In genomic region chr10:52623761-52624160, GRCh38 we compare ENCODE assay signal across 18 cellular contexts.
"Had no signal": no experiment of that assay in that cellular context is flagged by ENCODE, and none has a peak within 500 bp of the region (broad histone marks: within the 10 kb centered on the region; RNA-seq: fewer than 3 reads in every experiment).

No MANE protein-coding gene starts in this region.

- DNase-seq: activated CD4-positive, alpha-beta memory T cell treated with anti-CD3 and anti-CD28 coated beads, Interleukin-2, amount 10 ng/mL, durations not matched to agents 7 days and 5 days; activated CD4-positive, alpha-beta T cell treated with anti-CD3 and anti-CD28 coated beads for 4 hours; activated effector memory CD4-positive, alpha-beta T cell treated with Interleukin-2 at 50 U/mL for 16 hours; activated naive CD4-positive, alpha-beta T cell treated with anti-CD3 and anti-CD28 coated beads, Interleukin-2, amount 50 U/mL, for 16 hours; activated T-cell treated with anti-CD3 and anti-CD28 coated beads, Interleukin-2, amount 50 U/mL, for 4 hours; effector CD4-positive, alpha-beta T cell; left ventricle myocardium inferior; naive thymus-derived CD8-positive, alpha-beta T cell; pancreas; stimulated activated CD4-positive, alpha-beta T cell treated with anti-CD3 and anti-CD28 coated beads, Interleukin-12 subunit alpha, Interleukin-12 subunit beta, amount 100 ng/mL, for 4 hours; stimulated activated CD4-positive, alpha-beta T cell treated with anti-CD3 and anti-CD28 coated beads, Interleukin-2, amount 100 ng/mL, for 24 hours; stomach had no signal

- H3K36me3 ChIP-seq: left ventricle myocardium inferior, pancreas, stomach, thoracic aorta had no signal

- H3K4me3 Mint-ChIP-seq: activated CD4-positive, alpha-beta memory T cell treated with anti-CD3 and anti-CD28 coated beads, Interleukin-2, amount 10 ng/mL, durations not matched to agents 7 days and 5 days; activated T-cell treated with anti-CD3 and anti-CD28 coated beads, Interleukin-2, amount 50 U/mL, for 4 hours; memory B cell; naive thymus-derived CD8-positive, alpha-beta T cell; T-helper 2 cell treated with Interferon-gamma antibody and Interleukin-4, amounts not matched to agents 5 μg/mL and 100 μg/mL, for 36 hours had no signal

- H3K27ac Mint-ChIP-seq: activated CD4-positive, alpha-beta memory T cell treated with anti-CD3 and anti-CD28 coated beads, Interleukin-2, amount 10 ng/mL, durations not matched to agents 7 days and 5 days; memory B cell; naive thymus-derived CD8-positive, alpha-beta T cell; T-helper 2 cell treated with Interferon-gamma antibody and Interleukin-4, amounts not matched to agents 5 μg/mL and 100 μg/mL, for 36 hours had no signal

- H3K4me1 ChIP-seq: left ventricle myocardium inferior, pancreas, stomach had no signal

- FAIRE-seq: keratinocyte, pancreas had no signal

- H3K9me3 Mint-ChIP-seq: activated T-cell treated with anti-CD3 and anti-CD28 coated beads, Interleukin-2, amount 50 U/mL, for 4 hours; memory B cell; T-helper 2 cell treated with Interferon-gamma antibody and Interleukin-4, amounts not matched to agents 5 μg/mL and 100 μg/mL, for 36 hours had no signal

- H3K27me3 Mint-ChIP-seq: activated CD4-positive, alpha-beta memory T cell treated with anti-CD3 and anti-CD28 coated beads, Interleukin-2, amount 10 ng/mL, durations not matched to agents 7 days and 5 days; memory B cell; naive thymus-derived CD8-positive, alpha-beta T cell had no signal

- H3K27ac ChIP-seq: coronary artery, left ventricle myocardium inferior, pancreas, stomach, thoracic aorta, VCaP had no signal

- H3K9me3 ChIP-seq: left ventricle myocardium inferior, pancreas, stomach, thoracic aorta had no signal

- H3K4me3 ChIP-seq: coronary artery, left ventricle myocardium inferior, pancreas, stomach, thoracic aorta had no signal

- H3K36me3 Mint-ChIP-seq: memory B cell; naive thymus-derived CD8-positive, alpha-beta T cell had no signal

- H3K4me1 Mint-ChIP-seq: activated CD4-positive, alpha-beta memory T cell treated with anti-CD3 and anti-CD28 coated beads, Interleukin-2, amount 10 ng/mL, durations not matched to agents 7 days and 5 days; memory B cell; naive thymus-derived CD8-positive, alpha-beta T cell had no signal

- H3K27me3 ChIP-seq: pancreas, stomach had no signal
